ENCODE assay signal across 9 cellular contexts in the genomic region with DNA sequence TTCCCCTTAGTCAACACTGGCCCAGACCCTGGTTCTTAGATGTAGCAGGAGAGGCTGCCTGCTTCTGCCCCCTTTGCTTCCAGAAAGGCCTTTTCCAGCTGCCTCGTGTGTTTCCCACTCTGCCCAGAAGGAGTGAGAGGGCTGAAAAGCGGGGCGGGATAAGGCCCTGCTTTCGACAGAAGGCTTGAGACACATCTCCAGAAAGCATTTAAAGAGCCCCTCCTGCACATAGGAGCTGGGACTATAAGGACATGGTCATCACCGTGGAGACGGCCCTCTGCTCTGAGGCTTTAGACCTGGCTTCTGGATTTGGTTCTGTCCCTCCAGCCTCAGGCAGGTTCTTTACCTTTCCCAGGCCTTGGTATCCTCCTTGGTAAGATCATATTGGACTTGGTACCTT. TPM values are rescaled to one million over a fixed set of nuclear protein-coding genes. Genes with fewer than 3 reads are reported as not detected.
A peak's percentile ranks its signal among the peaks of the same experiment; 100 is the strongest.
DNase-seq lines count a peak whose midpoint lies in the region; ATAC-seq and TF ChIP-seq lines count a peak whose summit lies in the region.
"Had no signal": no experiment of that assay in that cellular context is flagged by ENCODE, and none has a peak within 500 bp of the region (broad histone marks: within the 10 kb centered on the region; RNA-seq: fewer than 3 reads in every experiment).

No MANE protein-coding gene starts in this region.

- H3K36me3 Mint-ChIP-seq in activated naive CD8-positive, alpha-beta T cell treated with anti-CD3 and anti-CD28 coated beads for 36 hours: peaks cover 26% of the 10 kb centered on the region

- H3K4me3 Mint-ChIP-seq in activated naive CD8-positive, alpha-beta T cell treated with anti-CD3 and anti-CD28 coated beads for 36 hours: no peak overlapping the region

- no peaks in the 10 kb centered on the region for H3K9me3 Mint-ChIP-seq in activated naive CD8-positive, alpha-beta T cell treated with anti-CD3 and anti-CD28 coated beads for 36 hours

- H3K36me3 ChIP-seq in sigmoid colon: peaks cover 15 to 32% (median 22%) of the 10 kb centered on the region in 4 donors

- no peaks in the 10 kb centered on the region for H3K27me3 Mint-ChIP-seq in activated naive CD8-positive, alpha-beta T cell treated with anti-CD3 and anti-CD28 coated beads for 36 hours

- TF ChIP-seq CTCF in sigmoid colon (IDR thresholded peaks at IDR 0.05): no peak

- H3K27ac ChIP-seq in right cardiac atrium (ENCODE audit: low read length) (peak overlapping the region; percentile 78), sigmoid colon (peak overlapping the region; percentile 94 to 97 (median 95))

- H3K4me1 ChIP-seq in right cardiac atrium (ENCODE audit: control insufficient read depth, insufficient read depth, low read length) (peaks cover 4% of the 10 kb centered on the region), sigmoid colon (peaks cover 0 to 62% (median 58%) of the 10 kb centered on the region in 4 donors)

- H3K27me3 ChIP-seq in right cardiac atrium (ENCODE audit: control insufficient read depth, insufficient read depth) (no peaks in the 10 kb centered on the region), sigmoid colon (no peaks in the 10 kb centered on the region)

- TF ChIP-seq EP300 in sigmoid colon (IDR thresholded peaks at IDR 0.05): no peak

- ATAC-seq in right cardiac atrium (peak; percentile 34 to 39), GM21526 (IDR thresholded peaks at IDR 0.05; ENCODE audit: low FRiP score, unreplicated experiment) (no peak)

- no peak for TF ChIP-seq POLR2A in sigmoid colon (IDR thresholded peaks at IDR 0.05)

- intact Hi-C loops in right cardiac atrium (cut with DNase I): loop anchor here in 2 of 4 donors (5.0 to 10.0 kb wide), 3 partner anchors 106 to 286 kb away; no protein-coding TSS in a partner anchor
- intact Hi-C loops in sigmoid colon (cut with DNase I): no loop called here

- no peaks in the 10 kb centered on the region for H3K9me3 ChIP-seq in right cardiac atrium (ENCODE audit: control insufficient read depth, low read length)
- no peaks in the 10 kb centered on the region for H3K9me3 ChIP-seq in sigmoid colon

- H3K4me3 ChIP-seq in right cardiac atrium (ENCODE audit: low read length) (no peak overlapping the region), sigmoid colon (no peak overlapping the region)

- H3K4me1 Mint-ChIP-seq in activated naive CD8-positive, alpha-beta T cell treated with anti-CD3 and anti-CD28 coated beads for 36 hours: peaks cover 43% of the 10 kb centered on the region

- peak overlapping the region; percentile 56 for H3K27ac Mint-ChIP-seq in activated naive CD8-positive, alpha-beta T cell treated with anti-CD3 and anti-CD28 coated beads for 36 hours

- DNase-seq in Daoy (ENCODE audit: low read depth): peak; percentile 21
- DNase-seq in activated naive CD8-positive, alpha-beta T cell treated with anti-CD3 and anti-CD28 coated beads for 36 hours: no peak
- no peak for DNase-seq in right cardiac atrium
- DNase-seq in sigmoid colon: no peak
- DNase-seq in NCI-H2081 (lab: John Stamatoyannopoulos, UW): no peak
- DNase-seq in NCI-H82 (lab: John Stamatoyannopoulos, UW): no peak
- no peak for DNase-seq in GDM1 (lab: John Stamatoyannopoulos, UW)
- DNase-seq: NCI-H1436 treated with DMSO at 0.1 percent for 48 hours had no signal

- WGBS in right cardiac atrium: 39% methylated on average over 6 of the region's 6 CpGs
- WGBS in sigmoid colon, 2 donors: 84 to 86% methylated on average over 6 of the region's 6 CpGs

RNA-seq across cellular contexts. Expression of a gene that starts 11.9 kb away (rescaled TPM):
- 318 and 490 TPM in 2 replicates for total RNA-seq in Daoy (2014; rRNA removed; shearing (Covaris generic))
- 100 to 1,000 TPM; 437 to 439 TPM for total RNA-seq in activated naive CD8-positive, alpha-beta T cell treated with anti-CD3 and anti-CD28 coated beads for 36 hours
- total RNA-seq in right cardiac atrium (100 to 1,000 TPM; 381 to 508 (median 445) TPM), sigmoid colon (100 to 1,000 TPM; 647 to 889 (median 818) TPM)
- polyA plus RNA-seq in right cardiac atrium (301 TPM), sigmoid colon (100 to 1,000 TPM; 404 to 722 (median 541) TPM)
